In genomic region chr16:69133555-69133954, GRCh38 we compare ENCODE assay signal across 10 cellular contexts. TPM values are rescaled to one million over a fixed set of nuclear protein-coding genes. Genes with fewer than 3 reads are reported as not detected.
DNase-seq lines count a peak whose midpoint lies in the region; ATAC-seq and TF ChIP-seq lines count a peak whose summit lies in the region.
"Had no signal": no experiment of that assay in that cellular context is flagged by ENCODE, and none has a peak within 500 bp of the region (broad histone marks: within the 10 kb centered on the region; RNA-seq: fewer than 3 reads in every experiment).

No MANE protein-coding gene starts in this region.

- TF ChIP-seq POLR2A in transverse colon (IDR thresholded peaks at IDR 0.05) = no peak

- peak overlapping the region; percentile 89 for H3K27ac Mint-ChIP-seq in memory B cell

- H3K27ac ChIP-seq in left ventricle myocardium inferior (replicated peaks) (no peak overlapping the region), right atrium auricular region (no peak overlapping the region), urinary bladder (ENCODE audit: low read depth) (no peak overlapping the region), transverse colon (no peak overlapping the region)

- H3K4me1 Mint-ChIP-seq in memory B cell = peaks cover 30% of the 10 kb centered on the region

- ATAC-seq in memory B cell (ENCODE audit: low read depth) = no peak
- no peak for ATAC-seq in GM19455 (IDR thresholded peaks at IDR 0.05; ENCODE audit: unreplicated experiment)

- TF ChIP-seq EP300 in transverse colon (IDR thresholded peaks at IDR 0.05; ENCODE audit: low read depth) = no peak

- H3K27me3 ChIP-seq in left ventricle myocardium inferior (ENCODE audit: low read depth) (no peaks in the 10 kb centered on the region), right atrium auricular region (no peaks in the 10 kb centered on the region), transverse colon (no peaks in the 10 kb centered on the region)

- no peaks in the 10 kb centered on the region for H3K9me3 ChIP-seq in left ventricle myocardium inferior (replicated peaks)
- H3K9me3 ChIP-seq in right atrium auricular region = no peaks in the 10 kb centered on the region
- H3K9me3 ChIP-seq in transverse colon = no peaks in the 10 kb centered on the region

- H3K9me3 Mint-ChIP-seq in memory B cell = no peaks in the 10 kb centered on the region

- no peak for TF ChIP-seq CTCF in left ventricle myocardium inferior (IDR thresholded peaks at IDR 0.05; ENCODE audit: borderline replicate concordance)
- TF ChIP-seq CTCF in right atrium auricular region (IDR thresholded peaks at IDR 0.05) = no peak
- TF ChIP-seq CTCF in astrocyte of the cerebellum (IDR thresholded peaks at IDR 0.05; ENCODE audit: low read depth, low read length, missing control alignments) = no peak
- no peak for TF ChIP-seq CTCF in transverse colon (IDR thresholded peaks at IDR 0.05)

- WGBS in urinary bladder = 46% methylated on average over 1 of the region's 1 CpG
- 0 to 4% methylated on average over 1 of the region's 1 CpG for WGBS in transverse colon (ENCODE audit: low coverage in 1 of 2), 2 donors

- H3K4me3 Mint-ChIP-seq in memory B cell = peak overlapping the region; percentile 87

- in situ Hi-C loops in astrocyte of the cerebellum (cut with HindIII; ENCODE audit: low sequenced_read_pairs) = no loop called here
- in situ Hi-C loops in transverse colon (cut with MboI; ENCODE audit: low pct_ligation_motif_present in 1 of 4, low pct_unique_long_range_greater_than_20kb in 1 of 4, low sequenced_read_pairs in 3 of 4) = no loop called here

- DNase-seq in left ventricle myocardium inferior (no peak), right atrium auricular region (ENCODE audit: low spot score) (no peak), astrocyte of the cerebellum (ENCODE audit: low read depth) (no peak), memory B cell (ENCODE audit: low spot score in 2 of 2) (no peak), transverse colon (no peak), SW 1271 (lab: John Stamatoyannopoulos, UW) (no peak)
- DNase-seq: amniotic stem cell, NCI-H446 treated with DMSO at 0.1 percent for 48 hours had no signal

- intact Hi-C loops in left ventricle myocardium inferior (cut with micrococcal nuclease) (no loop called here), transverse colon (cut with DNase I; ENCODE audit: low total_unique reads) (no loop called here)

- peaks cover 39% of the 10 kb centered on the region for H3K4me1 ChIP-seq in left ventricle myocardium inferior
- peaks cover 0 to 28% of the 10 kb centered on the region in 2 donors for H3K4me1 ChIP-seq in right atrium auricular region
- no peaks in the 10 kb centered on the region for H3K4me1 ChIP-seq in urinary bladder (ENCODE audit: insufficient read depth)
- H3K4me1 ChIP-seq in transverse colon = peaks cover 7 to 32% (median 26%) of the 10 kb centered on the region in 4 donors

- H3K36me3 ChIP-seq in left ventricle myocardium inferior = peaks cover 24% of the 10 kb centered on the region
- H3K36me3 ChIP-seq in right atrium auricular region = peaks cover 7% of the 10 kb centered on the region
- H3K36me3 ChIP-seq in urinary bladder (ENCODE audit: insufficient read depth) = peaks cover 2% of the 10 kb centered on the region
- peaks cover 0 to 17% (median 0%) of the 10 kb centered on the region in 4 donors for H3K36me3 ChIP-seq in transverse colon

- H3K4me3 ChIP-seq in left ventricle myocardium inferior (peak overlapping the region; percentile 79), right atrium auricular region (no peak overlapping the region), astrocyte of the cerebellum (ENCODE audit: low read depth, low read length) (peak overlapping the region; percentile 82), urinary bladder (ENCODE audit: low read depth, low read length) (peak overlapping the region; percentile 99), transverse colon (peak overlapping the region in 2 of 4 donors; percentile 75 to 96)

- H3K27me3 Mint-ChIP-seq in memory B cell = no peaks in the 10 kb centered on the region

- H3K36me3 Mint-ChIP-seq in memory B cell = peaks cover 3% of the 10 kb centered on the region

RNA-seq across cellular contexts. Expression of gene UTP4, which starts 1.1 kb away (rescaled TPM):
- total RNA-seq in left ventricle myocardium inferior (30.4 TPM), right atrium auricular region (10 to 100 TPM; 11.4 to 29.6 TPM), urinary bladder (19.0 TPM), transverse colon (10 to 100 TPM; 10.1 to 79.4 (median 17.6) TPM)
- 27.1 TPM for polyA plus RNA-seq in urinary bladder

RNA-seq across cellular contexts. Expression of gene CHTF8, which starts 1.2 kb away (rescaled TPM):
- total RNA-seq in left ventricle myocardium inferior (52.4 TPM), right atrium auricular region (10 to 100 TPM; 49.4 to 60.5 TPM), urinary bladder (67.9 TPM), transverse colon (100 to 1,000 TPM in 1 of 4 donors, 10 to 100 TPM in 3; 49.2 to 207 (median 68.9) TPM)
- 76.5 TPM for polyA plus RNA-seq in urinary bladder

RNA-seq across cellular contexts. Expression of gene HAS3, which starts 28.1 kb away (rescaled TPM):
- 0.27 TPM for total RNA-seq in left ventricle myocardium inferior
- under 1 TPM; 0.11 to 0.28 TPM for total RNA-seq in right atrium auricular region
- 2.9 TPM for total RNA-seq in urinary bladder
- 13.0 TPM for polyA plus RNA-seq in urinary bladder
- 10 to 100 TPM in 1 of 4 donors, 1 to 10 TPM in 2, under 1 TPM in 1; 0.20 to 12.0 (median 7.9) TPM for total RNA-seq in transverse colon

RNA-seq across cellular contexts. Expression of gene SNTB2, which starts 53.4 kb away (rescaled TPM):
- total RNA-seq in left ventricle myocardium inferior (10.2 TPM), right atrium auricular region (10 to 100 TPM; 12.3 to 35.1 TPM), urinary bladder (53.3 TPM), transverse colon (10 to 100 TPM; 14.2 to 31.4 (median 24.1) TPM)
- polyA plus RNA-seq in urinary bladder = 12.9 TPM

Comparison
In these comparisons a context has a peak if more than half of its experiments do, and no peak if none do; other contexts are left out.
1. H3K4me3 ChIP-seq: peak in left ventricle myocardium inferior (single experiment), astrocyte of the cerebellum (single experiment) and urinary bladder (single experiment); none in right atrium auricular region (0 of 2).